ENCODE assay signal across 8 cellular contexts in genomic region chr1:100132566-100133477, GRCh38. TPM values are rescaled to one million over a fixed set of nuclear protein-coding genes. Genes with fewer than 3 reads are reported as not detected.
A peak's percentile ranks its signal among the peaks of the same experiment; 100 is the strongest.
DNase-seq lines count a peak whose midpoint lies in the region; ATAC-seq and TF ChIP-seq lines count a peak whose summit lies in the region.

TSS of gene SASS6 (minus strand) at chr1:100132930. CDS start at chr1:100132814, 116 bp downstream.
TSS of gene TRMT13 (plus strand) at chr1:100133163. CDS start at chr1:100133169, 6 bp downstream.

- peaks cover 3% of the 10 kb centered on the region for H3K27me3 Mint-ChIP-seq in activated CD4-positive, alpha-beta T cell treated with anti-CD3 and anti-CD28 coated beads, Interleukin-2, amount 10 ng/mL, durations not matched to agents 24 days and 14 days

- no peaks in the 10 kb centered on the region; the same call in 1 of the 2 replicates for H3K36me3 ChIP-seq in BJ (ENCODE audit: control insufficient read depth, insufficient read depth, low read length)

- TF ChIP-seq CTCF in BJ (IDR thresholded peaks at IDR 0.05; ENCODE audit: insufficient read depth, low read depth, low read length) (no peak), coronary artery (IDR thresholded peaks at IDR 0.05) (no peak)

- peak within 1 kb of the TSS; percentile 100 for H3K4me3 Mint-ChIP-seq in activated CD4-positive, alpha-beta T cell treated with anti-CD3 and anti-CD28 coated beads, Interleukin-2, amount 10 ng/mL, durations not matched to agents 24 days and 14 days

- peak within 1 kb of the TSS; percentile 38 to 75 for H3K27ac ChIP-seq in coronary artery

- POLR2A ChIA-PET in BJ (lab: Charles Lee): interaction anchor here (0.6 kb wide), 1 partner anchor 13 kb away, joined by 3 read pairs; no protein-coding TSS in a partner anchor

- peak within 1 kb of the TSS; percentile 97 for H3K27ac Mint-ChIP-seq in activated CD4-positive, alpha-beta T cell treated with anti-CD3 and anti-CD28 coated beads, Interleukin-2, amount 10 ng/mL, durations not matched to agents 24 days and 14 days

- peaks cover 38% of the 10 kb centered on the region for H3K4me1 Mint-ChIP-seq in activated CD4-positive, alpha-beta T cell treated with anti-CD3 and anti-CD28 coated beads, Interleukin-2, amount 10 ng/mL, durations not matched to agents 24 days and 14 days

- CTCF ChIA-PET in BJ (lab: Yijun Ruan, JAX): interaction anchor here (1.2 kb wide), 1 partner anchor 9 kb away, joined by 3 read pairs; no protein-coding TSS in a partner anchor

- H3K27me3 ChIP-seq in BJ (ENCODE audit: control insufficient read depth, insufficient read depth, low read length): no peaks in the 10 kb centered on the region

- DNase-seq in BJ (ENCODE audit: low read depth) (peak; percentile 94), NCI-H526 treated with DMSO at 0.1 percent for 48 hours (lab: John Stamatoyannopoulos, UW) (peak; percentile 98), coronary artery (ENCODE audit: low spot score) (peak; percentile 98), left colon (peak; percentile 96 to 98)
- DNase-seq in activated CD4-positive, alpha-beta T cell treated with anti-CD3 and anti-CD28 coated beads, Interleukin-2, amount 10 ng/mL, durations not matched to agents 24 days and 14 days: peak; percentile 98
- peak; percentile 96 for DNase-seq in stimulated activated CD4-positive, alpha-beta T cell treated with anti-CD3 and anti-CD28 coated beads, Interleukin-1b, Interleukin-23, amount 100 ng/mL, for 48 hours

- H3K9me3 Mint-ChIP-seq in activated CD4-positive, alpha-beta T cell treated with anti-CD3 and anti-CD28 coated beads, Interleukin-2, amount 10 ng/mL, durations not matched to agents 24 days and 14 days: no peaks in the 10 kb centered on the region

- ATAC-seq in GM19324 (IDR thresholded peaks at IDR 0.05; ENCODE audit: low FRiP score, unreplicated experiment): peak; percentile 92
- peak; percentile 81 for ATAC-seq in HG03469 (IDR thresholded peaks at IDR 0.05; ENCODE audit: unreplicated experiment)
- peak; percentile 98 for ATAC-seq in left colon

- peaks cover 14% of the 10 kb centered on the region for H3K36me3 Mint-ChIP-seq in activated CD4-positive, alpha-beta T cell treated with anti-CD3 and anti-CD28 coated beads, Interleukin-2, amount 10 ng/mL, durations not matched to agents 24 days and 14 days (ENCODE audit: low read depth)

- H3K4me3 ChIP-seq in BJ (ENCODE audit: low read depth, low read length) (peak within 1 kb of the TSS; percentile 75), coronary artery (peak within 1 kb of the TSS; percentile 83)

- intact Hi-C loops in activated CD4-positive, alpha-beta T cell treated with anti-CD3 and anti-CD28 coated beads, Interleukin-2, amount 10 ng/mL, durations not matched to agents 24 days and 14 days (cut with micrococcal nuclease): loop anchor here (1.0 to 5.0 kb wide), 10 partner anchors 95 to 763 kb away; partner anchors contain the start of genes AGL, CDC14A, DBT and RTCA
- intact Hi-C loops in left colon (cut with DNase I, micrococcal nuclease): loop anchor here in 1 of 2 donors (10.0 kb wide), 1 partner anchor 132 kb away; the partner anchor contains the start of gene RTCA

RNA-seq across cellular contexts. Expression of gene SASS6, which starts in this region (rescaled TPM):
- 0.72 and 1.6 TPM in 2 replicates for polyA plus RNA-seq in BJ (2011; rRNA removed)
- polyA minus RNA-seq in BJ (2011; rRNA and poly(A)+ RNA removed): 0.72 and 0.85 TPM in 2 replicates
- 16.0 and 17.2 TPM in 2 replicates for total RNA-seq in activated CD4-positive, alpha-beta T cell treated with anti-CD3 and anti-CD28 coated beads, Interleukin-2, amount 10 ng/mL, durations not matched to agents 24 days and 14 days
- 1 to 10 TPM; 2.7 to 3.8 TPM for total RNA-seq in left colon

RNA-seq across cellular contexts. Expression of gene TRMT13, which starts in this region (rescaled TPM):
- polyA plus RNA-seq in BJ (2011; rRNA removed): 6.2 and 14.0 TPM in 2 replicates
- polyA minus RNA-seq in BJ (2011; rRNA and poly(A)+ RNA removed): 2.6 and 4.1 TPM in 2 replicates
- total RNA-seq in activated CD4-positive, alpha-beta T cell treated with anti-CD3 and anti-CD28 coated beads, Interleukin-2, amount 10 ng/mL, durations not matched to agents 24 days and 14 days: 24.3 and 25.5 TPM in 2 replicates
- 10 to 100 TPM in 1 of 2 donors, 1 to 10 TPM in 1; 8.9 to 11.5 TPM for total RNA-seq in left colon

Comparison
In these comparisons a context has a peak if more than half of its experiments do, and no peak if none do; other contexts are left out.
1. Peak in every context shown above with its lines: DNase-seq, ATAC-seq, H3K4me3 ChIP-seq and H3K27ac ChIP-seq.